ENCODE assay signal across 26 cellular contexts in the genomic region with DNA sequence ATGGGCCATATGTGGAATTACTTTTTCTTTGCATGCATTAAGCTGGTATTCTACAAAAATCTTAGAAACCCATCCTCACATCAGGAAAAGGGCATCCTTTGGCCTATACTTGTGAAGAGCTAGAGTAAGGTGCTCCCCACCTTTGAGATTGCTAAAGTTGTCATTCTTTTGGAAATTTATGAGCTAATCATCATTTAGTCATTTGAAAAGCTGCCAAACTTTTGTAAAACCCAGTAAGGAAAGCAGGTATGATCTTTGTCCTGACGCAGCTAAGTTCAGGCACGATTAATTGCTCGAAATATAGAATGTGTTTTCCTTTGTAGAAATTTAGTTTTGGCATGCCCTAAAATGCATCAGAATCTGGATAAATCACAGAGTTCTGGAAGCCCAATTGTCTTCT. TPM values are rescaled to one million over a fixed set of nuclear protein-coding genes. Genes with fewer than 3 reads are reported as not detected.
DNase-seq lines count a peak whose midpoint lies in the region; ATAC-seq, FAIRE-seq and TF ChIP-seq lines count a peak whose summit lies in the region.
"Had no signal": no experiment of that assay in that cellular context is flagged by ENCODE, and none has a peak within 500 bp of the region (broad histone marks: within the 10 kb centered on the region; RNA-seq: fewer than 3 reads in every experiment).

No MANE protein-coding gene starts in this region.

- H3K27ac Mint-ChIP-seq in T-helper 1 cell treated with Interleukin-12 subunit alpha and Interleukin-12 subunit beta and Interleukin-4 antibody, amounts not matched to agents 30 μg/mL and 1 μg/mL, for 36 hours: peak overlapping the region; percentile 60
- no peak overlapping the region for H3K27ac Mint-ChIP-seq in natural killer cell treated with Interleukin-12 subunit alpha and Interleukin-12 subunit beta and Interleukin-15 and Interleukin-18, amount 100 ng/mL, for 72 hours
- H3K27ac Mint-ChIP-seq in natural killer cell: peak overlapping the region in 1 of 2 donors; percentile 97
- H3K27ac Mint-ChIP-seq in activated naive CD8-positive, alpha-beta T cell treated with anti-CD3 and anti-CD28 coated beads, Interleukin-2, amount 50 U/mL, for 24 hours: peak overlapping the region; percentile 73
- H3K27ac Mint-ChIP-seq in stimulated activated effector memory CD8-positive, alpha-beta T cell treated with anti-CD3 and anti-CD28 coated beads, Interleukin-12 subunit alpha, Interleukin-12 subunit beta, amount 100 ng/mL, for 72 hours: no peak overlapping the region
- H3K27ac Mint-ChIP-seq: nephron had no signal

- TF ChIP-seq CTCF in natural killer cell (IDR thresholded peaks at IDR 0.05): no peak

- H3K9me3 Mint-ChIP-seq in T-helper 1 cell treated with Interleukin-12 subunit alpha and Interleukin-12 subunit beta and Interleukin-4 antibody, amounts not matched to agents 30 μg/mL and 1 μg/mL, for 36 hours: peaks cover 2% of the 10 kb centered on the region
- no peaks in the 10 kb centered on the region for H3K9me3 Mint-ChIP-seq in natural killer cell treated with Interleukin-12 subunit alpha and Interleukin-12 subunit beta and Interleukin-15 and Interleukin-18, amount 100 ng/mL, for 72 hours
- H3K9me3 Mint-ChIP-seq in natural killer cell: no peaks in the 10 kb centered on the region
- no peaks in the 10 kb centered on the region for H3K9me3 Mint-ChIP-seq in activated naive CD8-positive, alpha-beta T cell treated with anti-CD3 and anti-CD28 coated beads, Interleukin-2, amount 50 U/mL, for 24 hours
- H3K9me3 Mint-ChIP-seq in stimulated activated effector memory CD8-positive, alpha-beta T cell treated with anti-CD3 and anti-CD28 coated beads, Interleukin-12 subunit alpha, Interleukin-12 subunit beta, amount 100 ng/mL, for 72 hours: no peaks in the 10 kb centered on the region
- H3K9me3 Mint-ChIP-seq: activated naive CD4-positive, alpha-beta T cell treated with anti-CD3 and anti-CD28 coated beads, Interleukin-2, amount 50 U/mL, for 72 hours; brain; effector memory CD8-positive, alpha-beta T cell; nephron had no signal

- no peaks in the 10 kb centered on the region for H3K27me3 Mint-ChIP-seq in T-helper 1 cell treated with Interleukin-12 subunit alpha and Interleukin-12 subunit beta and Interleukin-4 antibody, amounts not matched to agents 30 μg/mL and 1 μg/mL, for 36 hours (ENCODE audit: low read depth)
- no peaks in the 10 kb centered on the region for H3K27me3 Mint-ChIP-seq in natural killer cell treated with Interleukin-12 subunit alpha and Interleukin-12 subunit beta and Interleukin-15 and Interleukin-18, amount 100 ng/mL, for 72 hours
- H3K27me3 Mint-ChIP-seq in natural killer cell (ENCODE audit: low read depth in 2 of 2): no peaks in the 10 kb centered on the region
- H3K27me3 Mint-ChIP-seq in activated naive CD8-positive, alpha-beta T cell treated with anti-CD3 and anti-CD28 coated beads, Interleukin-2, amount 50 U/mL, for 24 hours: no peaks in the 10 kb centered on the region
- H3K27me3 Mint-ChIP-seq: brain; effector memory CD8-positive, alpha-beta T cell had no signal

- H3K36me3 Mint-ChIP-seq in T-helper 1 cell treated with Interleukin-12 subunit alpha and Interleukin-12 subunit beta and Interleukin-4 antibody, amounts not matched to agents 30 μg/mL and 1 μg/mL, for 36 hours (ENCODE audit: low read depth): peaks cover 14% of the 10 kb centered on the region
- no peaks in the 10 kb centered on the region for H3K36me3 Mint-ChIP-seq in natural killer cell treated with Interleukin-12 subunit alpha and Interleukin-12 subunit beta and Interleukin-15 and Interleukin-18, amount 100 ng/mL, for 72 hours
- H3K36me3 Mint-ChIP-seq in natural killer cell: no peaks in the 10 kb centered on the region
- peaks cover 15% of the 10 kb centered on the region for H3K36me3 Mint-ChIP-seq in activated naive CD8-positive, alpha-beta T cell treated with anti-CD3 and anti-CD28 coated beads, Interleukin-2, amount 50 U/mL, for 24 hours (ENCODE audit: low read depth)
- H3K36me3 Mint-ChIP-seq in stimulated activated effector memory CD8-positive, alpha-beta T cell treated with anti-CD3 and anti-CD28 coated beads, Interleukin-12 subunit alpha, Interleukin-12 subunit beta, amount 100 ng/mL, for 72 hours: peaks cover 48% of the 10 kb centered on the region
- H3K36me3 Mint-ChIP-seq: brain had no signal

- peak overlapping the region; percentile 70 for H3K4me3 Mint-ChIP-seq in T-helper 1 cell treated with Interleukin-12 subunit alpha and Interleukin-12 subunit beta and Interleukin-4 antibody, amounts not matched to agents 30 μg/mL and 1 μg/mL, for 36 hours
- peak overlapping the region; percentile 36 for H3K4me3 Mint-ChIP-seq in natural killer cell treated with Interleukin-12 subunit alpha and Interleukin-12 subunit beta and Interleukin-15 and Interleukin-18, amount 100 ng/mL, for 72 hours
- no peak overlapping the region for H3K4me3 Mint-ChIP-seq in natural killer cell
- peak overlapping the region; percentile 59 for H3K4me3 Mint-ChIP-seq in activated naive CD8-positive, alpha-beta T cell treated with anti-CD3 and anti-CD28 coated beads, Interleukin-2, amount 50 U/mL, for 24 hours
- H3K4me3 Mint-ChIP-seq in stimulated activated effector memory CD8-positive, alpha-beta T cell treated with anti-CD3 and anti-CD28 coated beads, Interleukin-12 subunit alpha, Interleukin-12 subunit beta, amount 100 ng/mL, for 72 hours: peak overlapping the region; percentile 86
- H3K4me3 Mint-ChIP-seq: nephron had no signal

- DNase-seq in T-helper 1 cell (no peak), natural killer cell (no peak), frontal cortex (ENCODE audit: low spot score in 2 of 2) (no peak), GF-D8 (lab: John Stamatoyannopoulos, UW) (no peak)
- DNase-seq in natural killer cell treated with Interleukin-12 subunit alpha and Interleukin-12 subunit beta and Interleukin-15 and Interleukin-18, amount 100 ng/mL, for 72 hours (ENCODE audit: low spot score): no peak
- DNase-seq in activated naive CD8-positive, alpha-beta T cell treated with anti-CD3 and anti-CD28 coated beads, Interleukin-2, amount 50 U/mL, for 24 hours: no peak
- no peak for DNase-seq in stimulated activated effector memory CD8-positive, alpha-beta T cell treated with anti-CD3 and anti-CD28 coated beads, Interleukin-12 subunit alpha, Interleukin-12 subunit beta, amount 100 ng/mL, for 72 hours (ENCODE audit: low spot score in 2 of 2)
- DNase-seq: activated CD4-positive, CD25-positive, alpha-beta regulatory T cell treated with anti-CD3 and anti-CD28 coated beads, Interleukin-2, amount 50 U/mL, for 72 hours; colonic mucosa; COR-L47; DMS79 treated with DMSO at 0.1 percent for 48 hours; effector memory CD8-positive, alpha-beta T cell; NCI-H1417; NCI-H2081 treated with DMSO at 0.1 percent for 48 hours; NCI-H446 treated with DMSO at 0.1 percent for 48 hours; pancreas; upper lobe of left lung had no signal

- peaks cover 26% of the 10 kb centered on the region for H3K4me1 Mint-ChIP-seq in T-helper 1 cell treated with Interleukin-12 subunit alpha and Interleukin-12 subunit beta and Interleukin-4 antibody, amounts not matched to agents 30 μg/mL and 1 μg/mL, for 36 hours (ENCODE audit: low read depth)
- H3K4me1 Mint-ChIP-seq in natural killer cell treated with Interleukin-12 subunit alpha and Interleukin-12 subunit beta and Interleukin-15 and Interleukin-18, amount 100 ng/mL, for 72 hours (ENCODE audit: low read depth in 2 of 2): peaks cover 0 to 5% of the 10 kb centered on the region in 2 donors
- H3K4me1 Mint-ChIP-seq in natural killer cell: peaks cover 0 to 20% of the 10 kb centered on the region in 2 donors
- peaks cover 34% of the 10 kb centered on the region for H3K4me1 Mint-ChIP-seq in activated naive CD8-positive, alpha-beta T cell treated with anti-CD3 and anti-CD28 coated beads, Interleukin-2, amount 50 U/mL, for 24 hours
- no peaks in the 10 kb centered on the region for H3K4me1 Mint-ChIP-seq in stimulated activated effector memory CD8-positive, alpha-beta T cell treated with anti-CD3 and anti-CD28 coated beads, Interleukin-12 subunit alpha, Interleukin-12 subunit beta, amount 100 ng/mL, for 72 hours
- H3K4me1 Mint-ChIP-seq: brain, nephron had no signal

- intact Hi-C loops in natural killer cell (cut with micrococcal nuclease): loop anchor here (5.0 to 10.0 kb wide), 2 partner anchors 669 to 833 kb away; a partner anchor contains a TSS

- FAIRE-seq in frontal cortex (lab: Jason Lieb, UNC): no peak
- FAIRE-seq: GM12892, pancreas had no signal

- ATAC-seq in natural killer cell treated with Interleukin-12 subunit alpha and Interleukin-12 subunit beta and Interleukin-15 and Interleukin-18, amount 100 ng/mL, for 72 hours: no peak
- ATAC-seq in natural killer cell: no peak
- ATAC-seq in activated naive CD8-positive, alpha-beta T cell treated with anti-CD3 and anti-CD28 coated beads, Interleukin-2, amount 50 U/mL, for 24 hours: no peak
- ATAC-seq in stimulated activated effector memory CD8-positive, alpha-beta T cell treated with anti-CD3 and anti-CD28 coated beads, Interleukin-12 subunit alpha, Interleukin-12 subunit beta, amount 100 ng/mL, for 72 hours: no peak
- ATAC-seq: activated naive CD4-positive, alpha-beta T cell treated with anti-CD3 and anti-CD28 coated beads, Interleukin-2, amount 50 U/mL, for 72 hours; effector memory CD8-positive, alpha-beta T cell; pancreas had no signal

RNA-seq across cellular contexts. Expression of a gene that starts 2.6 kb away (rescaled TPM):
- total RNA-seq in natural killer cell treated with Interleukin-12 subunit alpha and Interleukin-12 subunit beta and Interleukin-15 and Interleukin-18, amount 100 ng/mL, for 72 hours: 10 to 100 TPM in 1 of 2 donors, not detected in 1; 68.9 TPM
- total RNA-seq in natural killer cell (10 to 100 TPM in 2 of 3 donors, not detected in 1; 18.8 to 22.3 TPM), frontal cortex (10.6 TPM)
- total RNA-seq: colonic mucosa, MCF 10A, mesenteric fat pad, right atrium auricular region, RPMI7951 had no signal

Comparison
In these comparisons a context has a peak if more than half of its experiments do, and no peak if none do; other contexts are left out.
1. H3K27ac Mint-ChIP-seq: peak in T-helper 1 cell treated with Interleukin-12 subunit alpha and Interleukin-12 subunit beta and Interleukin-4 antibody, amounts not matched to agents 30 μg/mL and 1 μg/mL, for 36 hours (single experiment) and activated naive CD8-positive, alpha-beta T cell treated with anti-CD3 and anti-CD28 coated beads, Interleukin-2, amount 50 U/mL, for 24 hours (single experiment); none in natural killer cell treated with Interleukin-12 subunit alpha and Interleukin-12 subunit beta and Interleukin-15 and Interleukin-18, amount 100 ng/mL, for 72 hours (0 of 2) and stimulated activated effector memory CD8-positive, alpha-beta T cell treated with anti-CD3 and anti-CD28 coated beads, Interleukin-12 subunit alpha, Interleukin-12 subunit beta, amount 100 ng/mL, for 72 hours (single experiment).